Comparison of ENCODE assay signal across 1 cellular context in the genomic region with DNA sequence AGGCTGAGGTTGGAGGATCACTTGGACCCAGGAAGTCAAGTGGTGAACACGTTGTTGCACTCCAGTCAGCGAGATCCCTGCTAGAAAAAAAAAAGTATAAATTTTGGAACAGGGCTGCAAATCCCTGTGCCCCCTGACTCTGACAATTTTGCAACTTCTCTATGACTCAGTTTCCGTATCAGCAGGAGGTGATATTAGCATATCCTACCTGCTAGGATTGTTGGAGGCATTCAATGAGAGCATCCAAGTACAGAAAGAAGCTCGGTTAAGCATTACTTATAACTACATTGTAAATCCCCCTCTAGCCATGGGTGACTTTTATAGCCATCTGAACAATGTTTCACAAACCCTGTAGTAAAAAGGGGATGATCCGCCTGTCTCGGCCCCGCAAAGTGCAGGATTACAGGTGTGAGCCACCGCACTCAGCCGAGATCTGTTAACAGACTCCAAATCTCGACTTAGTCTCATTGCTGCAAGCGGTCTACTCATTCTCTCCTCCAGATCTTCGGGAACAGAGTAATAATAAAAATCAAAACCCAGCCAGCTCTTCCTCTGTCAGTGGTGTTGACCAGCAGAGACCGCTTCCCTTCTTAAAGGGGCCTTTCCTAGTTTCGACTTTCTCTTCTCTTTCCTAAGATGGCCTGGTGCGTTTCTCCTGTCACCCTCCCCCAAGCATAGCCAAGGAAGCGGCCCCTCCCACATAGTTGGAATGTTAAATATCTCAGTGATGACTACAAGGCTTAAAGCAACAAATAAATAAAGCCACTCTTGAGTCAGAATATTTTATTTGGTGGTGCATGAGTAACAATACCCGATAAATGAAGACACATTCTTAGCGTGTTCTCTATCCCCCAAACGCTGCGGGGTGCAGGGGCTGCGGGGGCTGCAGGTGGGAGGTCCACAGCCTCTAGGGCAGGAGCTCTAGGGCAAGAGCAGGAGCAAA.
TF ChIP-seq lines count a peak whose summit lies in the region.

No MANE protein-coding gene starts in this region.

TF ChIP-seq in GM23338, 12 proteins besides CTCF, POLR2A, EP300 and RAD21 (continued from another document):
- TF ChIP-seq, protein P1, sequence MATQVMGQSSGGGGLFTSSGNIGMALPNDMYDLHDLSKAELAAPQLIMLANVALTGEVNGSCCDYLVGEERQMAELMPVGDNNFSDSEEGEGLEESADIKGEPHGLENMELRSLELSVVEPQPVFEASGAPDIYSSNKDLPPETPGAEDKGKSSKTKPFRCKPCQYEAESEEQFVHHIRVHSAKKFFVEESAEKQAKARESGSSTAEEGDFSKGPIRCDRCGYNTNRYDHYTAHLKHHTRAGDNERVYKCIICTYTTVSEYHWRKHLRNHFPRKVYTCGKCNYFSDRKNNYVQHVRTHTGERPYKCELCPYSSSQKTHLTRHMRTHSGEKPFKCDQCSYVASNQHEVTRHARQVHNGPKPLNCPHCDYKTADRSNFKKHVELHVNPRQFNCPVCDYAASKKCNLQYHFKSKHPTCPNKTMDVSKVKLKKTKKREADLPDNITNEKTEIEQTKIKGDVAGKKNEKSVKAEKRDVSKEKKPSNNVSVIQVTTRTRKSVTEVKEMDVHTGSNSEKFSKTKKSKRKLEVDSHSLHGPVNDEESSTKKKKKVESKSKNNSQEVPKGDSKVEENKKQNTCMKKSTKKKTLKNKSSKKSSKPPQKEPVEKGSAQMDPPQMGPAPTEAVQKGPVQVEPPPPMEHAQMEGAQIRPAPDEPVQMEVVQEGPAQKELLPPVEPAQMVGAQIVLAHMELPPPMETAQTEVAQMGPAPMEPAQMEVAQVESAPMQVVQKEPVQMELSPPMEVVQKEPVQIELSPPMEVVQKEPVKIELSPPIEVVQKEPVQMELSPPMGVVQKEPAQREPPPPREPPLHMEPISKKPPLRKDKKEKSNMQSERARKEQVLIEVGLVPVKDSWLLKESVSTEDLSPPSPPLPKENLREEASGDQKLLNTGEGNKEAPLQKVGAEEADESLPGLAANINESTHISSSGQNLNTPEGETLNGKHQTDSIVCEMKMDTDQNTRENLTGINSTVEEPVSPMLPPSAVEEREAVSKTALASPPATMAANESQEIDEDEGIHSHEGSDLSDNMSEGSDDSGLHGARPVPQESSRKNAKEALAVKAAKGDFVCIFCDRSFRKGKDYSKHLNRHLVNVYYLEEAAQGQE (IDR thresholded peaks at IDR 0.05; ENCODE audit: unreplicated experiment): no peak
- TF ChIP-seq, protein P2, sequence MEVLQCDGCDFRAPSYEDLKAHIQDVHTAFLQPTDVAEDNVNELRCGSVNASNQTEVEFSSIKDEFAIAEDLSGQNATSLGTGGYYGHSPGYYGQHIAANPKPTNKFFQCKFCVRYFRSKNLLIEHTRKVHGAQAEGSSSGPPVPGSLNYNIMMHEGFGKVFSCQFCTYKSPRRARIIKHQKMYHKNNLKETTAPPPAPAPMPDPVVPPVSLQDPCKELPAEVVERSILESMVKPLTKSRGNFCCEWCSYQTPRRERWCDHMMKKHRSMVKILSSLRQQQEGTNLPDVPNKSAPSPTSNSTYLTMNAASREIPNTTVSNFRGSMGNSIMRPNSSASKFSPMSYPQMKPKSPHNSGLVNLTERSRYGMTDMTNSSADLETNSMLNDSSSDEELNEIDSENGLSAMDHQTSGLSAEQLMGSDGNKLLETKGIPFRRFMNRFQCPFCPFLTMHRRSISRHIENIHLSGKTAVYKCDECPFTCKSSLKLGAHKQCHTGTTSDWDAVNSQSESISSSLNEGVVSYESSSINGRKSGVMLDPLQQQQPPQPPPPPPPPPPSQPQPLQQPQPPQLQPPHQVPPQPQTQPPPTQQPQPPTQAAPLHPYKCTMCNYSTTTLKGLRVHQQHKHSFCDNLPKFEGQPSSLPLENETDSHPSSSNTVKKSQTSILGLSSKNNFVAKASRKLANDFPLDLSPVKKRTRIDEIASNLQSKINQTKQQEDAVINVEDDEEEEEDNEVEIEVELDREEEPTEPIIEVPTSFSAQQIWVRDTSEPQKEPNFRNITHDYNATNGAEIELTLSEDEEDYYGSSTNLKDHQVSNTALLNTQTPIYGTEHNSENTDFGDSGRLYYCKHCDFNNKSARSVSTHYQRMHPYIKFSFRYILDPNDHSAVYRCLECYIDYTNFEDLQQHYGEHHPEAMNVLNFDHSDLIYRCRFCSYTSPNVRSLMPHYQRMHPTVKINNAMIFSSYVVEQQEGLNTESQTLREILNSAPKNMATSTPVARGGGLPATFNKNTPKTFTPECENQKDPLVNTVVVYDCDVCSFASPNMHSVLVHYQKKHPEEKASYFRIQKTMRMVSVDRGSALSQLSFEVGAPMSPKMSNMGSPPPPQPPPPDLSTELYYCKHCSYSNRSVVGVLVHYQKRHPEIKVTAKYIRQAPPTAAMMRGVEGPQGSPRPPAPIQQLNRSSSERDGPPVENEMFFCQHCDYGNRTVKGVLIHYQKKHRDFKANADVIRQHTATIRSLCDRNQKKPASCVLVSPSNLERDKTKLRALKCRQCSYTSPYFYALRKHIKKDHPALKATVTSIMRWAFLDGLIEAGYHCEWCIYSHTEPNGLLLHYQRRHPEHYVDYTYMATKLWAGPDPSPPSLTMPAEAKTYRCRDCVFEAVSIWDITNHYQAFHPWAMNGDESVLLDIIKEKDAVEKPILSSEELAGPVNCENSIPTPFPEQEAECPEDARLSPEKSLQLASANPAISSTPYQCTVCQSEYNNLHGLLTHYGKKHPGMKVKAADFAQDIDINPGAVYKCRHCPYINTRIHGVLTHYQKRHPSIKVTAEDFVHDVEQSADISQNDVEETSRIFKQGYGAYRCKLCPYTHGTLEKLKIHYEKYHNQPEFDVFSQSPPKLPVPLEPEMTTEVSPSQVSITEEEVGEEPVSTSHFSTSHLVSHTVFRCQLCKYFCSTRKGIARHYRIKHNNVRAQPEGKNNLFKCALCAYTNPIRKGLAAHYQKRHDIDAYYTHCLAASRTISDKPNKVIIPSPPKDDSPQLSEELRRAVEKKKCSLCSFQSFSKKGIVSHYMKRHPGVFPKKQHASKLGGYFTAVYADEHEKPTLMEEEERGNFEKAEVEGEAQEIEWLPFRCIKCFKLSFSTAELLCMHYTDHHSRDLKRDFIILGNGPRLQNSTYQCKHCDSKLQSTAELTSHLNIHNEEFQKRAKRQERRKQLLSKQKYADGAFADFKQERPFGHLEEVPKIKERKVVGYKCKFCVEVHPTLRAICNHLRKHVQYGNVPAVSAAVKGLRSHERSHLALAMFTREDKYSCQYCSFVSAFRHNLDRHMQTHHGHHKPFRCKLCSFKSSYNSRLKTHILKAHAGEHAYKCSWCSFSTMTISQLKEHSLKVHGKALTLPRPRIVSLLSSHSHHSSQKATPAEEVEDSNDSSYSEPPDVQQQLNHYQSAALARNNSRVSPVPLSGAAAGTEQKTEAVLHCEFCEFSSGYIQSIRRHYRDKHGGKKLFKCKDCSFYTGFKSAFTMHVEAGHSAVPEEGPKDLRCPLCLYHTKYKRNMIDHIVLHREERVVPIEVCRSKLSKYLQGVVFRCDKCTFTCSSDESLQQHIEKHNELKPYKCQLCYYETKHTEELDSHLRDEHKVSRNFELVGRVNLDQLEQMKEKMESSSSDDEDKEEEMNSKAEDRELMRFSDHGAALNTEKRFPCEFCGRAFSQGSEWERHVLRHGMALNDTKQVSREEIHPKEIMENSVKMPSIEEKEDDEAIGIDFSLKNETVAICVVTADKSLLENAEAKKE (CRISPR knock-in tag; IDR thresholded peaks at IDR 0.05): no peak
- TF ChIP-seq STAT1 (IDR thresholded peaks at IDR 0.05; ENCODE audit: unreplicated experiment): no peak
- TF ChIP-seq ZNF114 (CRISPR knock-in tag; IDR thresholded peaks at IDR 0.05): no peak
- no peak for TF ChIP-seq ZNF331 (CRISPR knock-in tag; IDR thresholded peaks at IDR 0.05; ENCODE audit: low read depth)
TF ChIP-seq in GM23338: peak in this region for 3.
